In the genomic region with DNA sequence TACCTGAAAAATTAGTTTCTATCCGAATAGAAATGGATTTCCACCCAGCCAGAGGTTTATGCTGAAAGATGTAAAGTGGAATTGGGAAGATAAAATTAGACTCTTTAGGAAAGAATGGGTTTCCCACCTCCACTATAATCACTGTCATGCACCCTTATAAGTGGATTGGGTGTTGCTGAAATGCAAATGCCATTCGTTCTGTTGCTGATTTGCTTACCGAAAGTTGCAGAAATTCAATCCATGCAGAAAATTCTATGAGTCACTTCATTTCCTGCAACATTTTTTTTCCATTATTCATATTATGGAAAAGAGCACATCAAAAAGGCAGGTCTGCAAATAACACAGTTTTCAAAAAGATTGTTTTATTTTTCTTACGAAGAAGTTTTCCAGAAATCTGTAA, we compare ENCODE assay signal across 11 cellular contexts.
DNase-seq lines count a peak whose midpoint lies in the region; ATAC-seq and TF ChIP-seq lines count a peak whose summit lies in the region.
"Had no signal": no experiment of that assay in that cellular context is flagged by ENCODE, and none has a peak within 500 bp of the region (broad histone marks: within the 10 kb centered on the region; RNA-seq: fewer than 3 reads in every experiment).

No MANE protein-coding gene starts in this region.

- H3K36me3 Mint-ChIP-seq in nephron (ENCODE audit: low read depth), result peaks cover 11% of the 10 kb centered on the region

- peaks cover 61% of the 10 kb centered on the region for H3K4me1 Mint-ChIP-seq in nephron

- peak overlapping the region; percentile 72 to 98 (median 96) for H3K27ac Mint-ChIP-seq in nephron

- DNase-seq in AG09309 (ENCODE audit: low read depth) (peak; percentile 17), M059J (ENCODE audit: low read depth) (peak; percentile 82), cerebellar cortex (ENCODE audit: low spot score) (peak; percentile 53), SIG-M5 (lab: John Stamatoyannopoulos, UW) (no peak), NOMO-1 (lab: John Stamatoyannopoulos, UW; ENCODE audit: unreplicated experiment in 2 of 2) (no peak)
- DNase-seq: kidney glomerular epithelial cell, NCI-H2107, posterior cingulate gyrus had no signal

- H3K4me3 Mint-ChIP-seq in nephron, result peak overlapping the region in 1 of 3 experiments; percentile 50

- no peak overlapping the region for H3K4me3 ChIP-seq in AG09309 (ENCODE audit: control insufficient read depth, low read depth, low read length)

- H3K9me3 Mint-ChIP-seq in nephron, result peaks cover 7% of the 10 kb centered on the region

- no peaks in the 10 kb centered on the region for H3K27me3 Mint-ChIP-seq in nephron (ENCODE audit: low read depth)

- ATAC-seq in HG03439 (IDR thresholded peaks at IDR 0.05; ENCODE audit: unreplicated experiment) (no peak), HG03520 (IDR thresholded peaks at IDR 0.05; ENCODE audit: unreplicated experiment) (no peak)

- TF ChIP-seq CTCF in AG09309 (IDR thresholded peaks at IDR 0.05; ENCODE audit: control insufficient read depth, insufficient read depth, low read depth, low read length, missing control alignments) (no peak), nephron (IDR thresholded peaks at IDR 0.05; ENCODE audit: unreplicated experiment in 3 of 3) (no peak)

Comparison
In these comparisons a context has a peak if more than half of its experiments do, and no peak if none do; other contexts are left out.
1. DNase-seq: peak in AG09309 (single experiment), M059J (single experiment) and cerebellar cortex (single experiment); none in SIG-M5 (single experiment) and NOMO-1 (0 of 2).